Comparison of ENCODE assay signal across 31 cellular contexts in genomic region chr6:162704001-162704400, GRCh38. TPM values are rescaled to one million over a fixed set of nuclear protein-coding genes. Genes with fewer than 3 reads are reported as not detected.
"Had no signal": no experiment of that assay in that cellular context is flagged by ENCODE, and none has a peak within 500 bp of the region (broad histone marks: within the 10 kb centered on the region; RNA-seq: fewer than 3 reads in every experiment).

No MANE protein-coding gene starts in this region.

- H3K4me1 ChIP-seq: colonic mucosa had no signal

- H3K27ac ChIP-seq: colonic mucosa, epithelial cell of prostate, gastroesophageal sphincter, heart right ventricle, pancreas, right atrium auricular region, suprapubic skin, transverse colon, vagina had no signal

- H3K4me3 Mint-ChIP-seq: dendritic cell treated with granulocyte-macrophage colony-stimulating factor and Interleukin-4, amounts not matched to agents 40 ng/mL and 50 ng/mL, for 4 days; endodermal cell; immature natural killer cell; memory B cell; natural killer cell; stimulated activated naive CD8-positive, alpha-beta T cell treated with anti-CD3 and anti-CD28 coated beads, Interleukin-15, amount 100 ng/mL, for 72 hours had no signal

- H3K36me3 ChIP-seq: colonic mucosa, gastroesophageal sphincter, heart right ventricle, pancreas, right atrium auricular region, suprapubic skin, transverse colon, vagina had no signal

- H3K4me2 ChIP-seq: smooth muscle cell had no signal

- H3K9me3 Mint-ChIP-seq: dendritic cell treated with granulocyte-macrophage colony-stimulating factor and Interleukin-4, amounts not matched to agents 40 ng/mL and 50 ng/mL, for 4 days; immature natural killer cell; memory B cell; natural killer cell; stimulated activated naive CD8-positive, alpha-beta T cell treated with anti-CD3 and anti-CD28 coated beads, Interleukin-15, amount 100 ng/mL, for 72 hours had no signal

- H3K27ac Mint-ChIP-seq: dendritic cell treated with granulocyte-macrophage colony-stimulating factor and Interleukin-4, amounts not matched to agents 40 ng/mL and 50 ng/mL, for 4 days; endodermal cell; immature natural killer cell; memory B cell; natural killer cell; progenitor cell of endocrine pancreas; stimulated activated naive CD8-positive, alpha-beta T cell treated with anti-CD3 and anti-CD28 coated beads, Interleukin-15, amount 100 ng/mL, for 72 hours had no signal

- H3K9me3 ChIP-seq: colonic mucosa, gastroesophageal sphincter, heart right ventricle, pancreas, right atrium auricular region, suprapubic skin, transverse colon, vagina had no signal

- H3K36me3 Mint-ChIP-seq: immature natural killer cell, natural killer cell had no signal

- H3K4me3 ChIP-seq: colonic mucosa, gastroesophageal sphincter, heart right ventricle, lung, pancreas, right atrium auricular region, smooth muscle cell, suprapubic skin, transverse colon, vagina had no signal

- H3K27me3 Mint-ChIP-seq: dendritic cell treated with granulocyte-macrophage colony-stimulating factor and Interleukin-4, amounts not matched to agents 40 ng/mL and 50 ng/mL, for 4 days; memory B cell; stimulated activated naive CD8-positive, alpha-beta T cell treated with anti-CD3 and anti-CD28 coated beads, Interleukin-15, amount 100 ng/mL, for 72 hours had no signal

- DNase-seq: colonic mucosa; effector CD8-positive, alpha-beta T cell; endodermal cell; foreskin fibroblast; glutamatergic neuron; heart right ventricle; hypothalamus; immature natural killer cell; islet precursor cell; kidney glomerular epithelial cell; left colon; natural killer cell; occipital lobe; pancreas; stimulated activated CD4-positive, alpha-beta T cell treated with anti-CD3 and anti-CD28 coated beads, Interleukin-12 subunit alpha, Interleukin-12 subunit beta, amount 100 ng/mL, for 4 hours; stimulated activated CD4-positive, alpha-beta T cell treated with anti-CD3 and anti-CD28 coated beads, Interleukin-1b, Interleukin-23, amount 100 ng/mL, for 48 hours; stimulated activated CD4-positive, alpha-beta T cell treated with anti-CD3 and anti-CD28 coated beads, Interleukin-4, amount 100 ng/mL, for 1 hour; stimulated activated CD8-positive, alpha-beta memory T cell treated with anti-CD3 and anti-CD28 coated beads, Interleukin-4, amount 100 ng/mL, for 48 hours; stimulated activated naive CD4-positive, alpha-beta T cell; stimulated activated naive CD8-positive, alpha-beta T cell treated with anti-CD3 and anti-CD28 coated beads, Interleukin-15, amount 100 ng/mL, for 72 hours; transverse colon had no signal

- H3K27me3 ChIP-seq: colonic mucosa, gastroesophageal sphincter, heart right ventricle, pancreas, right atrium auricular region, suprapubic skin, transverse colon, vagina had no signal

RNA-seq across cellular contexts. Expression of gene PACRG, which starts 23.8 kb away (rescaled TPM):
- total RNA-seq: smooth muscle cell, vagina had no signal
- polyA plus RNA-seq: immature natural killer cell, smooth muscle cell had no signal
